ENCODE assay signal across 12 cellular contexts in genomic region chr4:148091896-148092295, GRCh38.
A peak's percentile ranks its signal among the peaks of the same experiment; 100 is the strongest.
DNase-seq lines count a peak whose midpoint lies in the region; ATAC-seq and TF ChIP-seq lines count a peak whose summit lies in the region.
"Had no signal": no experiment of that assay in that cellular context is flagged by ENCODE, and none has a peak within 500 bp of the region (broad histone marks: within the 10 kb centered on the region; RNA-seq: fewer than 3 reads in every experiment).

No MANE protein-coding gene starts in this region.

- H4K91ac ChIP-seq in H9 (ENCODE audit: insufficient read length, low read depth, low read length): no peak overlapping the region

- no peaks in the 10 kb centered on the region for H3K27me3 Mint-ChIP-seq in CD4-positive, alpha-beta memory T cell
- H3K27me3 Mint-ChIP-seq in H9 (ENCODE audit: low read depth) (no peaks in the 10 kb centered on the region), nephron progenitor cell (ENCODE audit: low read depth, poor library complexity) (no peaks in the 10 kb centered on the region)
- H3K27me3 Mint-ChIP-seq: B cell; CD8-positive, alpha-beta memory T cell had no signal

- H3K27ac Mint-ChIP-seq in CD4-positive, alpha-beta memory T cell: peak overlapping the region in 4 of 7 donors; percentile 42 to 82 (median 54)
- H3K27ac Mint-ChIP-seq in H9: peak overlapping the region in 2 of 3 experiments; percentile 34 to 97; a peak in 2 of 7 replicates
- peak overlapping the region; percentile 19 for H3K27ac Mint-ChIP-seq in nephron progenitor cell
- H3K27ac Mint-ChIP-seq: B cell had no signal

- intact Hi-C loops in CD4-positive, alpha-beta memory T cell (cut with micrococcal nuclease): no loop called here
- intact Hi-C loops in esophagus muscularis mucosa (cut with DNase I): loop anchor here (10.0 kb wide), 1 partner anchor 353 kb away; the partner anchor contains the start of gene NR3C2

- H4K8ac ChIP-seq in H9 (replicated peaks; ENCODE audit: insufficient read length, low read depth, low read length): no peak overlapping the region

- no peak for TF ChIP-seq POLR2A in esophagus muscularis mucosa (IDR thresholded peaks at IDR 0.05; ENCODE audit: low read depth)

- H2BK5ac ChIP-seq in H9 (ENCODE audit: insufficient read length, low read length): no peak overlapping the region

- no peak for DNase-seq in CD4-positive, alpha-beta memory T cell
- DNase-seq in H9 (no peak), esophagus muscularis mucosa (ENCODE audit: extremely low spot score) (peak; percentile 77), nephron progenitor cell (no peak), NCI-H526 treated with DMSO at 0.1 percent for 48 hours (lab: John Stamatoyannopoulos, UW) (no peak), NCI-H446 (lab: John Stamatoyannopoulos, UW) (no peak)
- DNase-seq: CD8-positive, alpha-beta memory T cell; DMS53; GM23248 had no signal

- H3K9ac ChIP-seq in H9 (ENCODE audit: extremely low read depth, insufficient read length, low read length): no peak overlapping the region
- H3K9ac ChIP-seq: GM23248 had no signal

- H3K4me3 Mint-ChIP-seq in CD4-positive, alpha-beta memory T cell: no peak overlapping the region
- no peak overlapping the region for H3K4me3 Mint-ChIP-seq in H9
- H3K4me3 Mint-ChIP-seq in nephron progenitor cell: no peak overlapping the region
- H3K4me3 Mint-ChIP-seq: B cell; CD8-positive, alpha-beta memory T cell had no signal

- no peak overlapping the region for H2BK12ac ChIP-seq in H9 (ENCODE audit: insufficient read length, low read depth, low read length)

- no peak overlapping the region for H2AFZ ChIP-seq in H9 (ENCODE audit: low read length)
- H2AFZ ChIP-seq: GM23248 had no signal

- no peaks in the 10 kb centered on the region for H3K23me2 ChIP-seq in H9 (ENCODE audit: insufficient read length, low read depth, low read length, poor library complexity, severe bottlenecking)

- TF ChIP-seq CTCF in H9 (conservative IDR thresholded peaks at IDR 0.05): no peak
- no peak for TF ChIP-seq CTCF in esophagus muscularis mucosa (IDR thresholded peaks at IDR 0.05)
- TF ChIP-seq CTCF in nephron progenitor cell (IDR thresholded peaks at IDR 0.05): no peak

- H4K5ac ChIP-seq in H9 (ENCODE audit: insufficient read length, low read depth, low read length): no peak overlapping the region

- H2BK20ac ChIP-seq in H9 (ENCODE audit: low read depth, low read length, poor library complexity, severe bottlenecking): no peak overlapping the region

- no peaks in the 10 kb centered on the region for H3K79me1 ChIP-seq in H9 (ENCODE audit: insufficient read depth, low read depth, low read length, poor library complexity, severe bottlenecking)

- H3T11ph ChIP-seq in H9 (ENCODE audit: low read length): no peak overlapping the region

- H3K36me3 Mint-ChIP-seq in CD4-positive, alpha-beta memory T cell: peaks cover 22% of the 10 kb centered on the region in 2 donors
- H3K36me3 Mint-ChIP-seq in H9 (ENCODE audit: insufficient read depth in 1 of 3, low read depth in 3 of 3) (no peaks in the 10 kb centered on the region), nephron progenitor cell (ENCODE audit: low read depth) (peaks cover 11% of the 10 kb centered on the region)

- no peaks in the 10 kb centered on the region for H3K27me3 ChIP-seq in CD4-positive, alpha-beta memory T cell (ENCODE audit: insufficient read depth, low read length)
- H3K27me3 ChIP-seq in H9 (ENCODE audit: insufficient read depth, low read length) (no peaks in the 10 kb centered on the region), esophagus muscularis mucosa (no peaks in the 10 kb centered on the region)

- no peak overlapping the region for H3K14ac ChIP-seq in H9 (ENCODE audit: insufficient read depth, low read length)

- H3K4me3 ChIP-seq in CD4-positive, alpha-beta memory T cell (ENCODE audit: low read length in 2 of 2): no peak overlapping the region
- H3K4me3 ChIP-seq in esophagus muscularis mucosa: no peak overlapping the region
- H3K4me3 ChIP-seq: GM23248 had no signal

- no peak overlapping the region for H3K23ac ChIP-seq in H9 (ENCODE audit: insufficient read length, low read depth, low read length)

- POLR2A ChIA-PET in CD4-positive, alpha-beta memory T cell (lab: Charles Lee; ENCODE audit: partially characterized antibody): no interaction called here

- peaks cover 0 to 3% (median 0%) of the 10 kb centered on the region in 8 donors for H3K9me3 Mint-ChIP-seq in CD4-positive, alpha-beta memory T cell
- no peaks in the 10 kb centered on the region for H3K9me3 Mint-ChIP-seq in H9
- H3K9me3 Mint-ChIP-seq in nephron progenitor cell: peaks cover 4% of the 10 kb centered on the region
- H3K9me3 Mint-ChIP-seq: CD8-positive, alpha-beta memory T cell had no signal

- no peaks in the 10 kb centered on the region for H3K79me2 ChIP-seq in H9 (ENCODE audit: insufficient read depth, low read length)

- no CpG with 5 or more reads among the region's 4 CpGs for WGBS in H9 (ENCODE audit: extremely low coverage, insufficient read length, low lambda C conversion rate)
- WGBS in esophagus muscularis mucosa: 73% methylated on average over 4 of the region's 4 CpGs

- no peak overlapping the region for H3K27ac ChIP-seq in CD4-positive, alpha-beta memory T cell (ENCODE audit: low read depth, low read length)
- no peak overlapping the region for H3K27ac ChIP-seq in H9 (ENCODE audit: insufficient read length, low read depth, low read length)
- no peak overlapping the region for H3K27ac ChIP-seq in esophagus muscularis mucosa (replicated peaks in 1 of 4)
- H3K27ac ChIP-seq: GM23248 had no signal

- H3K4me1 ChIP-seq in CD4-positive, alpha-beta memory T cell (ENCODE audit: insufficient read depth, low read length): no peaks in the 10 kb centered on the region
- H3K4me1 ChIP-seq in H9 (ENCODE audit: insufficient read depth, low read length) (no peaks in the 10 kb centered on the region), esophagus muscularis mucosa (peaks cover 0 to 12% (median 6%) of the 10 kb centered on the region in 4 donors)

- H4K20me1 ChIP-seq in H9 (ENCODE audit: control insufficient read depth, insufficient read depth, insufficient read length): no peaks in the 10 kb centered on the region

- no peaks in the 10 kb centered on the region for H3K9me3 ChIP-seq in CD4-positive, alpha-beta memory T cell (ENCODE audit: control insufficient read depth in 1 of 2, low read length in 2 of 2)
- no peaks in the 10 kb centered on the region for H3K9me3 ChIP-seq in H9 (ENCODE audit: control insufficient read depth, low read depth, low read length)
- no peaks in the 10 kb centered on the region for H3K9me3 ChIP-seq in esophagus muscularis mucosa

- no peak overlapping the region for H2AK5ac ChIP-seq in H9 (ENCODE audit: insufficient read length, low read length)

- H3K4me1 Mint-ChIP-seq in CD4-positive, alpha-beta memory T cell: peaks cover 10 to 18% (median 12%) of the 10 kb centered on the region in 4 donors
- peaks cover 8 to 10% of the 10 kb centered on the region in 2 experiments; a peak in 3 of 4 replicates for H3K4me1 Mint-ChIP-seq in H9
- H3K4me1 Mint-ChIP-seq in nephron progenitor cell: no peaks in the 10 kb centered on the region
- H3K4me1 Mint-ChIP-seq: B cell had no signal

- H2BK15ac ChIP-seq in H9 (ENCODE audit: low read depth, low read length): no peak overlapping the region

- no peaks in the 10 kb centered on the region for H3K36me3 ChIP-seq in CD4-positive, alpha-beta memory T cell (ENCODE audit: insufficient read depth, low read length)
- H3K36me3 ChIP-seq in esophagus muscularis mucosa: no peaks in the 10 kb centered on the region

- ATAC-seq in GM21423 (IDR thresholded peaks at IDR 0.05; ENCODE audit: unreplicated experiment): no peak
- ATAC-seq: HepG2 had no signal

- H3K56ac ChIP-seq in H9 (ENCODE audit: insufficient read length, low read depth, low read length): no peak overlapping the region

- no peak overlapping the region for H3K4ac ChIP-seq in H9 (ENCODE audit: low read depth, low read length)

- TF ChIP-seq EP300 in esophagus muscularis mucosa (IDR thresholded peaks at IDR 0.05): no peak

- no peak overlapping the region for H3K18ac ChIP-seq in H9 (ENCODE audit: insufficient read length, low read depth, low read length)

- no peak overlapping the region for H2BK120ac ChIP-seq in H9 (ENCODE audit: low read depth, low read length, poor library complexity, severe bottlenecking)

- no peak overlapping the region for H3K4me2 ChIP-seq in H9 (ENCODE audit: insufficient read depth, insufficient read length, low read length)

- CTCF ChIA-PET in CD4-positive, alpha-beta memory T cell (lab: Charles Lee; ENCODE audit: partially characterized antibody): no interaction called here
